ENCODE assay signal across 3 cellular contexts in the genomic region with DNA sequence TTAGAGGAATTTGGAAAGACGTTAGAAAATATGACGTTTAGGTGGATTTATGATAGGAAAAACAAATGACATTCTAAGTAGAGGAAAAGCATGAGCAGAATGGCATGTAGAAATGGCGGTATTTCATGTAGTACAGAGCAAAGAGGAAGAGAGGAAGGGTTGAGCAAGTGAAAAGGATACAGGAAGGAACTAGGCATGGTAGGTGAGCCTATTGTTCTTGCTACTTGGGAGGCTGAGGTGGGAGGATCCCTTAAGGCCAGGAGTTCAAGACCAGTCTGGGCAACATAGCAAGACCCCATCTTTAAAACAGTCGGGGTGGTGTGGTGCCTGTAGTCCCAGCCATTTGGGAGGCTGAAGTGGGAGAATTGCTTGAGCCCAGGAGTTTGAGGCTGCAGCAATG.
TF ChIP-seq lines count a peak whose summit lies in the region.

No MANE protein-coding gene starts in this region.

TF ChIP-seq in SK-N-SH, 30 proteins besides CTCF, POLR2A, EP300 and RAD21 (continues in another document):
- TF ChIP-seq GATA2 (CRISPR knock-in tag; IDR thresholded peaks at IDR 0.05) (no peak), JUND (IDR thresholded peaks at IDR 0.05) (no peak), RCOR1 (IDR thresholded peaks at IDR 0.05; ENCODE audit: low read length) (no peak), YY1 (IDR thresholded peaks at IDR 0.05; ENCODE audit: low read depth) (no peak), POLR2AphosphoS5 (IDR thresholded peaks at IDR 0.05; ENCODE audit: low read depth, low read length) (no peak), NRF1 (IDR thresholded peaks at IDR 0.05; ENCODE audit: low read depth, low read length) (no peak), FOSL2 (IDR thresholded peaks at IDR 0.05; ENCODE audit: borderline replicate concordance, low read depth) (no peak), MEF2A (IDR thresholded peaks at IDR 0.05; ENCODE audit: borderline replicate concordance, low read depth) (no peak), TAF1 (IDR thresholded peaks at IDR 0.05; ENCODE audit: borderline replicate concordance, low read depth, low read length) (no peak), FOXJ3 (CRISPR knock-in tag; IDR thresholded peaks at IDR 0.05) (no peak), TEAD4 (IDR thresholded peaks at IDR 0.05; ENCODE audit: borderline replicate concordance, insufficient read depth) (no peak), EZH2phosphoT487 (IDR thresholded peaks at IDR 0.05; ENCODE audit: borderline replicate concordance, low read depth) (no peak), FOXM1 (IDR thresholded peaks at IDR 0.05; ENCODE audit: low read depth) (no peak)
- TF ChIP-seq, protein P1, sequence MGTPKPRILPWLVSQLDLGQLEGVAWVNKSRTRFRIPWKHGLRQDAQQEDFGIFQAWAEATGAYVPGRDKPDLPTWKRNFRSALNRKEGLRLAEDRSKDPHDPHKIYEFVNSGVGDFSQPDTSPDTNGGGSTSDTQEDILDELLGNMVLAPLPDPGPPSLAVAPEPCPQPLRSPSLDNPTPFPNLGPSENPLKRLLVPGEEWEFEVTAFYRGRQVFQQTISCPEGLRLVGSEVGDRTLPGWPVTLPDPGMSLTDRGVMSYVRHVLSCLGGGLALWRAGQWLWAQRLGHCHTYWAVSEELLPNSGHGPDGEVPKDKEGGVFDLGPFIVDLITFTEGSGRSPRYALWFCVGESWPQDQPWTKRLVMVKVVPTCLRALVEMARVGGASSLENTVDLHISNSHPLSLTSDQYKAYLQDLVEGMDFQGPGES (IDR thresholded peaks at IDR 0.05; ENCODE audit: low read depth, low read length): no peak
- TF ChIP-seq, protein P2, sequence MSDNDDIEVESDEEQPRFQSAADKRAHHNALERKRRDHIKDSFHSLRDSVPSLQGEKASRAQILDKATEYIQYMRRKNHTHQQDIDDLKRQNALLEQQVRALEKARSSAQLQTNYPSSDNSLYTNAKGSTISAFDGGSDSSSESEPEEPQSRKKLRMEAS (IDR thresholded peaks at IDR 0.05; ENCODE audit: low read depth): no peak
- TF ChIP-seq, protein P3, sequence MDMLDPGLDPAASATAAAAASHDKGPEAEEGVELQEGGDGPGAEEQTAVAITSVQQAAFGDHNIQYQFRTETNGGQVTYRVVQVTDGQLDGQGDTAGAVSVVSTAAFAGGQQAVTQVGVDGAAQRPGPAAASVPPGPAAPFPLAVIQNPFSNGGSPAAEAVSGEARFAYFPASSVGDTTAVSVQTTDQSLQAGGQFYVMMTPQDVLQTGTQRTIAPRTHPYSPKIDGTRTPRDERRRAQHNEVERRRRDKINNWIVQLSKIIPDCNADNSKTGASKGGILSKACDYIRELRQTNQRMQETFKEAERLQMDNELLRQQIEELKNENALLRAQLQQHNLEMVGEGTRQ (IDR thresholded peaks at IDR 0.05; ENCODE audit: borderline replicate concordance, low read depth, low read length): no peak
- TF ChIP-seq, protein P4, sequence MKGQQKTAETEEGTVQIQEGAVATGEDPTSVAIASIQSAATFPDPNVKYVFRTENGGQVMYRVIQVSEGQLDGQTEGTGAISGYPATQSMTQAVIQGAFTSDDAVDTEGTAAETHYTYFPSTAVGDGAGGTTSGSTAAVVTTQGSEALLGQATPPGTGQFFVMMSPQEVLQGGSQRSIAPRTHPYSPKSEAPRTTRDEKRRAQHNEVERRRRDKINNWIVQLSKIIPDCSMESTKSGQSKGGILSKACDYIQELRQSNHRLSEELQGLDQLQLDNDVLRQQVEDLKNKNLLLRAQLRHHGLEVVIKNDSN (IDR thresholded peaks at IDR 0.05; ENCODE audit: borderline replicate concordance, low read depth): no peak

TF ChIP-seq in SK-N-SH treated with all-trans-retinoic acid at 6 μM for 48 hours, 23 proteins besides CTCF, POLR2A, EP300 and RAD21:
- TF ChIP-seq CSDC2 (CRISPR knock-in tag; IDR thresholded peaks at IDR 0.05) (no peak), ZFP3 (CRISPR knock-in tag; IDR thresholded peaks at IDR 0.05) (no peak), ISL1 (CRISPR knock-in tag; IDR thresholded peaks at IDR 0.05) (no peak), BACH2 (CRISPR knock-in tag; IDR thresholded peaks at IDR 0.05; ENCODE audit: borderline replicate concordance) (no peak), SNAI2 (CRISPR knock-in tag; IDR thresholded peaks at IDR 0.05) (no peak), ZFP30 (CRISPR knock-in tag; IDR thresholded peaks at IDR 0.05) (no peak), OSR1 (CRISPR knock-in tag; IDR thresholded peaks at IDR 0.05) (no peak), RARB (CRISPR knock-in tag; IDR thresholded peaks at IDR 0.05) (no peak), ESRRG (CRISPR knock-in tag; IDR thresholded peaks at IDR 0.05) (no peak)
- TF ChIP-seq, protein P5, sequence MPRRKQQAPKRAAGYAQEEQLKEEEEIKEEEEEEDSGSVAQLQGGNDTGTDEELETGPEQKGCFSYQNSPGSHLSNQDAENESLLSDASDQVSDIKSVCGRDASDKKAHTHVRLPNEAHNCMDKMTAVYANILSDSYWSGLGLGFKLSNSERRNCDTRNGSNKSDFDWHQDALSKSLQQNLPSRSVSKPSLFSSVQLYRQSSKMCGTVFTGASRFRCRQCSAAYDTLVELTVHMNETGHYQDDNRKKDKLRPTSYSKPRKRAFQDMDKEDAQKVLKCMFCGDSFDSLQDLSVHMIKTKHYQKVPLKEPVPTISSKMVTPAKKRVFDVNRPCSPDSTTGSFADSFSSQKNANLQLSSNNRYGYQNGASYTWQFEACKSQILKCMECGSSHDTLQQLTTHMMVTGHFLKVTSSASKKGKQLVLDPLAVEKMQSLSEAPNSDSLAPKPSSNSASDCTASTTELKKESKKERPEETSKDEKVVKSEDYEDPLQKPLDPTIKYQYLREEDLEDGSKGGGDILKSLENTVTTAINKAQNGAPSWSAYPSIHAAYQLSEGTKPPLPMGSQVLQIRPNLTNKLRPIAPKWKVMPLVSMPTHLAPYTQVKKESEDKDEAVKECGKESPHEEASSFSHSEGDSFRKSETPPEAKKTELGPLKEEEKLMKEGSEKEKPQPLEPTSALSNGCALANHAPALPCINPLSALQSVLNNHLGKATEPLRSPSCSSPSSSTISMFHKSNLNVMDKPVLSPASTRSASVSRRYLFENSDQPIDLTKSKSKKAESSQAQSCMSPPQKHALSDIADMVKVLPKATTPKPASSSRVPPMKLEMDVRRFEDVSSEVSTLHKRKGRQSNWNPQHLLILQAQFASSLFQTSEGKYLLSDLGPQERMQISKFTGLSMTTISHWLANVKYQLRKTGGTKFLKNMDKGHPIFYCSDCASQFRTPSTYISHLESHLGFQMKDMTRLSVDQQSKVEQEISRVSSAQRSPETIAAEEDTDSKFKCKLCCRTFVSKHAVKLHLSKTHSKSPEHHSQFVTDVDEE (CRISPR knock-in tag; IDR thresholded peaks at IDR 0.05): no peak
- TF ChIP-seq, protein P6, sequence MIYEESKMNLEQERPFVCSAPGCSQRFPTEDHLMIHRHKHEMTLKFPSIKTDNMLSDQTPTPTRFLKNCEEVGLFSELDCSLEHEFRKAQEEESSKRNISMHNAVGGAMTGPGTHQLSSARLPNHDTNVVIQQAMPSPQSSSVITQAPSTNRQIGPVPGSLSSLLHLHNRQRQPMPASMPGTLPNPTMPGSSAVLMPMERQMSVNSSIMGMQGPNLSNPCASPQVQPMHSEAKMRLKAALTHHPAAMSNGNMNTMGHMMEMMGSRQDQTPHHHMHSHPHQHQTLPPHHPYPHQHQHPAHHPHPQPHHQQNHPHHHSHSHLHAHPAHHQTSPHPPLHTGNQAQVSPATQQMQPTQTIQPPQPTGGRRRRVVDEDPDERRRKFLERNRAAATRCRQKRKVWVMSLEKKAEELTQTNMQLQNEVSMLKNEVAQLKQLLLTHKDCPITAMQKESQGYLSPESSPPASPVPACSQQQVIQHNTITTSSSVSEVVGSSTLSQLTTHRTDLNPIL (CRISPR knock-in tag; IDR thresholded peaks at IDR 0.05; ENCODE audit: low read depth): no peak
TF ChIP-seq in SK-N-SH treated with all-trans-retinoic acid at 6 μM for 48 hours: peak in this region for 0.

TF ChIP-seq in endothelial cell of umbilical vein, 7 proteins besides CTCF, POLR2A, EP300 and RAD21:
- TF ChIP-seq, protein P2 (IDR thresholded peaks at IDR 0.05; ENCODE audit: insufficient read depth, insufficient read length): no peak
- TF ChIP-seq GATA2 (IDR thresholded peaks at IDR 0.05; ENCODE audit: insufficient read depth, insufficient read length, low read depth, low read length) (no peak), FOS (IDR thresholded peaks at IDR 0.05; ENCODE audit: borderline replicate concordance, insufficient read depth, low read length) (no peak), POLR2AphosphoS5 (IDR thresholded peaks at IDR 0.05; ENCODE audit: insufficient read depth, low read depth, low read length) (no peak), JUN (IDR thresholded peaks at IDR 0.05; ENCODE audit: borderline replicate concordance, insufficient read depth, insufficient read length, low read depth) (no peak), MYC (IDR thresholded peaks at IDR 0.05; ENCODE audit: low read depth, low read length) (no peak), EZH2 (IDR thresholded peaks at IDR 0.05; ENCODE audit: borderline replicate concordance, low read depth, low read length, severe bottlenecking) (no peak)
